Comparison of ENCODE assay signal across 8 cellular contexts in the genomic region with DNA sequence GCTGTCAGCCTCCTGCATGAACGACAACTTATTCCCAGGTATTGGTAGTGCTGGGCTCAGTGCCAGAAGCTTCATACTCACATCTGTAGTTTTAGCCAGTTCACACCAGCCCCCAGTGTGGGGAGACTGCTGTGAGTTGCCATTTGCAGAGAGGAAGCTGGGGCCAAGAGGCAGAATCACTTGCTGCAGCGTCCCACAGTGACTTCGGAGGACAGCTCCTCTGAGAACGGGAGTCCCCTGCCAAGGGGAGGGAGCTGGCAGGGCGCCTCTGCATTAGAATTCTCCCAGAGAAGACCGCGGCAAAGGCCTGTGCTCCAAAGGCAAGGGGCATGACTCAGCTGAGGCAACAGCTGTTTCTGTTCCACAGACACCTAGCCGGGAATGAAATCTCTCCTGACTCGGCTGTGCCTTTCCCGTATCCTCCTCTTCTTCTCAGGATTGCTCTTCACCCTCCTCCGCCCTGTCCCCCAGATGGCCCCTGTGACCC. TPM values are rescaled to one million over a fixed set of nuclear protein-coding genes. Genes with fewer than 3 reads are reported as not detected.
DNase-seq lines count a peak whose midpoint lies in the region; ATAC-seq and TF ChIP-seq lines count a peak whose summit lies in the region.

No MANE protein-coding gene starts in this region.

- H3K4me1 ChIP-seq in gastroesophageal sphincter (peaks cover 0 to 42% (median 14%) of the 10 kb centered on the region in 3 donors), psoas muscle (peaks cover 9% of the 10 kb centered on the region), smooth muscle cell (ENCODE audit: low read depth) (no peaks in the 10 kb centered on the region)

- no peak overlapping the region for H2AFZ ChIP-seq in smooth muscle cell (ENCODE audit: low read depth)

- H3K27ac ChIP-seq in gastroesophageal sphincter, result peak overlapping the region in 3 of 4 donors; percentile 68 to 79 (median 75)
- peak overlapping the region; percentile 79 for H3K27ac ChIP-seq in psoas muscle
- no peak overlapping the region for H3K27ac ChIP-seq in smooth muscle cell (ENCODE audit: low read depth)

- H3K4me2 ChIP-seq in smooth muscle cell, result no peak overlapping the region

- intact Hi-C loops in psoas muscle (cut with DNase I) (no loop called here), CD14-positive monocyte (cut with micrococcal nuclease) (no loop called here)

- WGBS in gastroesophageal sphincter (ENCODE audit: low coverage in 1 of 2), 2 donors, result 0 to 18% methylated on average over 3 to 4 of the region's 11 CpGs
- WGBS in psoas muscle, 3 donors, result 4 to 9% (median 5%) methylated on average over 11 of the region's 11 CpGs
- WGBS in smooth muscle cell (ENCODE audit: low lambda C conversion rate), result 65% methylated on average over 11 of the region's 11 CpGs

- H3K9me3 Mint-ChIP-seq in T-cell (peaks cover 0 to 4% (median 0%) of the 10 kb centered on the region in 3 donors), CD14-positive monocyte (peaks cover 1 to 10% (median 2%) of the 10 kb centered on the region in 7 donors)

- H3K27me3 Mint-ChIP-seq in T-cell (no peaks in the 10 kb centered on the region), CD14-positive monocyte (ENCODE audit: low read depth in 3 of 3) (peaks cover 6 to 11% (median 10%) of the 10 kb centered on the region in 3 donors)

- peaks cover 78 to 93% (median 92%) of the 10 kb centered on the region in 3 donors for H3K4me1 Mint-ChIP-seq in T-cell
- no peaks in the 10 kb centered on the region for H3K4me1 Mint-ChIP-seq in CD14-positive monocyte

- no peaks in the 10 kb centered on the region for H3K79me2 ChIP-seq in smooth muscle cell (ENCODE audit: low read depth)

- no peaks in the 10 kb centered on the region for H4K20me1 ChIP-seq in smooth muscle cell (ENCODE audit: low read depth)

- peak; percentile 82 for DNase-seq in Daoy (ENCODE audit: low read depth)
- DNase-seq in T-cell, result peak in 4 of 34 experiments; percentile 17 to 35 (median 32)
- peak; percentile 84 to 92 for DNase-seq in psoas muscle
- no peak for DNase-seq in smooth muscle cell (lab: John Stamatoyannopoulos, UW; ENCODE audit: unreplicated experiment)
- no peak for DNase-seq in CD1c-positive myeloid dendritic cell (ENCODE audit: extremely low spot score)
- DNase-seq in CD14-positive monocyte (ENCODE audit: low spot score), result no peak

- H3K9me3 ChIP-seq in gastroesophageal sphincter (no peaks in the 10 kb centered on the region), psoas muscle (no peaks in the 10 kb centered on the region), smooth muscle cell (replicated peaks; ENCODE audit: low read depth) (no peaks in the 10 kb centered on the region)

- no peak overlapping the region for H3K9ac ChIP-seq in smooth muscle cell (ENCODE audit: low read depth)

- peaks cover 11% of the 10 kb centered on the region for H3K36me3 Mint-ChIP-seq in T-cell
- H3K36me3 Mint-ChIP-seq in CD14-positive monocyte, result no peaks in the 10 kb centered on the region

- H3F3A ChIP-seq in smooth muscle cell (ENCODE audit: low read depth), result no peaks in the 10 kb centered on the region

- H3K4me3 Mint-ChIP-seq in T-cell, result peak overlapping the region in 1 of 3 donors; percentile 7
- no peak overlapping the region for H3K4me3 Mint-ChIP-seq in CD14-positive monocyte

- CTCF ChIA-PET in T-cell (lab: Charles Lee), result interaction anchor here in 1 of 2 donors (0.7 kb wide), 1 partner anchor 33 kb away, joined by 3 read pairs; no protein-coding TSS in a partner anchor

- H3K27me3 ChIP-seq in gastroesophageal sphincter (no peaks in the 10 kb centered on the region), psoas muscle (ENCODE audit: insufficient read depth in 3 of 3, low read length in 2 of 3) (no peaks in the 10 kb centered on the region), smooth muscle cell (ENCODE audit: low read depth) (no peaks in the 10 kb centered on the region)

- POLR2A ChIA-PET in T-cell (lab: Charles Lee), result no interaction called here

- ATAC-seq in HG02642 (IDR thresholded peaks at IDR 0.05; ENCODE audit: poor library complexity, unreplicated experiment), result peak; percentile 44
- peak in 2 of 4 experiments; percentile 39 to 64 for ATAC-seq in T-cell (replicated peaks in 1 of 4)
- ATAC-seq in gastroesophageal sphincter, result peak; percentile 96
- peak; percentile 96 to 99 (median 98) for ATAC-seq in psoas muscle

- H3K4me3 ChIP-seq in gastroesophageal sphincter (peak overlapping the region in 1 of 2 donors; percentile 10), psoas muscle (peak overlapping the region; percentile 25), smooth muscle cell (no peak overlapping the region)

- TF ChIP-seq POLR2A in gastroesophageal sphincter (IDR thresholded peaks at IDR 0.05), result no peak

- peak overlapping the region; percentile 73 to 74 for H3K27ac Mint-ChIP-seq in T-cell
- H3K27ac Mint-ChIP-seq in CD14-positive monocyte, result no peak overlapping the region

- no peak for TF ChIP-seq EP300 in gastroesophageal sphincter (IDR thresholded peaks at IDR 0.05)

- TF ChIP-seq CTCF in gastroesophageal sphincter (IDR thresholded peaks at IDR 0.05) (peak in 1 of 4 experiments; percentile 8), psoas muscle (IDR thresholded peaks at IDR 0.05) (no peak), smooth muscle cell (IDR thresholded peaks at IDR 0.05; ENCODE audit: borderline replicate concordance, insufficient read depth, poor library complexity, severe bottlenecking) (no peak), CD14-positive monocyte (IDR thresholded peaks at IDR 0.05) (no peak)

- H3K36me3 ChIP-seq in gastroesophageal sphincter, result no peaks in the 10 kb centered on the region
- H3K36me3 ChIP-seq in psoas muscle (ENCODE audit: insufficient read depth in 1 of 2, low read depth in 1 of 2), result no peaks in the 10 kb centered on the region
- H3K36me3 ChIP-seq in smooth muscle cell (ENCODE audit: low read depth), result no peaks in the 10 kb centered on the region

RNA-seq across cellular contexts. Expression of a gene that starts 17.8 kb away (rescaled TPM):
- total RNA-seq in Daoy (2014; rRNA removed; shearing (Covaris generic)), result 0.29 and 5.7 TPM in 2 replicates
- total RNA-seq in T-cell, result 100 to 1,000 TPM; 129 to 179 (median 150) TPM
- 10 to 100 TPM; 21.3 to 39.8 (median 32.0) TPM for total RNA-seq in gastroesophageal sphincter
- under 1 TPM in 3 of 4 donors, not detected in 1; 0.53 to 0.92 (median 0.71) TPM for total RNA-seq in psoas muscle
- polyA plus RNA-seq in psoas muscle, result 1 to 10 TPM in 2 of 3 donors, under 1 TPM in 1; 0.95 to 1.5 (median 1.5) TPM
- not detected in 2 replicates for total RNA-seq in smooth muscle cell
- not detected in 2 replicates for polyA plus RNA-seq in smooth muscle cell
- under 1 TPM; 0.39 to 0.48 TPM for polyA plus RNA-seq in CD14-positive monocyte

Comparison
In these comparisons a context has a peak if more than half of its experiments do, and no peak if none do; other contexts are left out.
1. DNase-seq: peak in Daoy (single experiment) and psoas muscle (2 of 2); none in smooth muscle cell (single experiment), CD1c-positive myeloid dendritic cell (single experiment) and CD14-positive monocyte (single experiment).
2. H3K27ac Mint-ChIP-seq: peak in T-cell (2 of 2); none in CD14-positive monocyte (0 of 7).